ENCODE assay signal across 6 cellular contexts in the genomic region with DNA sequence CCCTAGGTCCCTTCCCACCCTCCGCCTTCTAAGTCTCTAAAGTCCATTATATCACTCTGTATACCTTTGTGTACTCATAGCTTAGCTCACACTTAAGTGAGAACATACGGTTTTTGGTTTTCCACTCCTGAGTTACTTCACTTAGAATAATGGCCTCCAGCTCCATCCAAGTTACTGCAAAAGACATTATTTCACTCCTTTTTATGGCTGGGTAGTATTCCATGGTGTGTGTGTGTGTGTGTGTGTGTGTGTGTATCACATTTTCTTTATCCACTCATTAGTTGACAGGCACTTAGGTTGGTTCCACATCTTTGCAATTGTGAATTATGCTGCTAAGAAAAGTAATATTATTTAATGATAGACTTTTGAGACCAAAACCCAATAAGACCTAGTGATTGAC. TPM values are rescaled to one million over a fixed set of nuclear protein-coding genes. Genes with fewer than 3 reads are reported as not detected.
DNase-seq lines count a peak whose midpoint lies in the region; ATAC-seq and TF ChIP-seq lines count a peak whose summit lies in the region.
"Not testable (repeated sequence)": the region's sequence is repeated elsewhere in the genome, so short reads cannot be mapped to it uniquely, and the experiment has no call there.

No MANE protein-coding gene starts in this region.

- H3K9me2 ChIP-seq in HCT116 (ENCODE audit: insufficient read depth); Karpas-422 (replicated peaks; ENCODE audit: insufficient read depth, low read length): not testable (repeated sequence)

- peak overlapping the region in 2 of 10 donors; percentile 21 to 50 for H3K4me3 Mint-ChIP-seq in naive thymus-derived CD4-positive, alpha-beta T cell
- H3K4me3 Mint-ChIP-seq in neural crest cell = peak overlapping the region; percentile 25

- H3K9me3 Mint-ChIP-seq in naive thymus-derived CD4-positive, alpha-beta T cell; neural crest cell: not testable (repeated sequence)

- H4K20me1 ChIP-seq in HCT116 (ENCODE audit: insufficient read depth); Karpas-422 (ENCODE audit: insufficient read depth, low read depth, low read length): not testable (repeated sequence)

- intact Hi-C loops in HCT116 (cut with micrococcal nuclease); naive thymus-derived CD4-positive, alpha-beta T cell (cut with micrococcal nuclease): not testable (repeated sequence)

- BruUV-seq in HCT116 (replicated peaks; lab: Mats Ljungman, UMichigan) = not testable (repeated sequence)

- H3K4me1 Mint-ChIP-seq in naive thymus-derived CD4-positive, alpha-beta T cell = peaks cover 0 to 33% (median 27%) of the 10 kb centered on the region in 7 donors
- peaks cover 23% of the 10 kb centered on the region for H3K4me1 Mint-ChIP-seq in neural crest cell

- not testable (repeated sequence) for H3K27me3 ChIP-seq in ACC112 (ENCODE audit: insufficient read depth, low read length); HCT116 (ENCODE audit: insufficient read depth, low read length); Karpas-422 (ENCODE audit: low read length); naive thymus-derived CD4-positive, alpha-beta T cell (ENCODE audit: control insufficient read depth in 2 of 2, insufficient read depth in 2 of 2, low read length in 2 of 2)

- not testable (repeated sequence) for H3K4me3 ChIP-seq in ACC112 (ENCODE audit: low read depth, low read length); HCT116 (replicated peaks in 1 of 2; ENCODE audit: low read depth in 1 of 2, low read length in 2 of 2); Karpas-422 (ENCODE audit: low read length); SK-N-MC; naive thymus-derived CD4-positive, alpha-beta T cell (ENCODE audit: low read length)

- H3K9me3 ChIP-seq in HCT116 (ENCODE audit: control insufficient read depth in 1 of 2, insufficient read depth in 1 of 2, low read depth in 1 of 2, low read length in 2 of 2); Karpas-422 (ENCODE audit: low read length); SK-N-MC (ENCODE audit: low read depth, low read length); naive thymus-derived CD4-positive, alpha-beta T cell (ENCODE audit: control insufficient read depth in 2 of 3, low read length in 3 of 3): not testable (repeated sequence)

- ATAC-seq in HCT116; naive thymus-derived CD4-positive, alpha-beta T cell: not testable (repeated sequence)

- CTCF ChIA-PET in HCT116 (lab: Charles Lee) = not testable (repeated sequence)
- CTCF ChIA-PET in naive thymus-derived CD4-positive, alpha-beta T cell (lab: Charles Lee) = interaction anchor here (1.1 kb wide), 1 partner anchor 210 kb away, joined by 3 read pairs; no protein-coding TSS in a partner anchor

- H3K79me2 ChIP-seq in ACC112 (ENCODE audit: control insufficient read depth, insufficient read depth, low read length, unreplicated experiment) (peaks cover 22% of the 10 kb centered on the region), HCT116 (ENCODE audit: insufficient read depth, low read length) (peaks cover 15% of the 10 kb centered on the region), Karpas-422 (ENCODE audit: low read length) (peaks cover 13% of the 10 kb centered on the region)

- H2AFZ ChIP-seq in ACC112 (ENCODE audit: low read length, unreplicated experiment) = not testable (repeated sequence)
- H2AFZ ChIP-seq in HCT116 (ENCODE audit: low read depth, low read length, poor library complexity, severe bottlenecking) (peak overlapping the region; percentile 40), Karpas-422 (ENCODE audit: low read length) (peak overlapping the region; percentile 69)

- not testable (repeated sequence) for H3K36me3 Mint-ChIP-seq in naive thymus-derived CD4-positive, alpha-beta T cell; neural crest cell (ENCODE audit: low read depth)

- not testable (repeated sequence) for H3K4me2 ChIP-seq in HCT116 (ENCODE audit: low read length); Karpas-422 (ENCODE audit: low read depth, low read length, poor library complexity, severe bottlenecking)

- not testable (repeated sequence) for TF ChIP-seq POLR2A in HCT116 (IDR thresholded peaks at IDR 0.05; ENCODE audit: borderline replicate concordance, extremely low read depth, insufficient read depth, insufficient read length)

- POLR2A ChIA-PET in HCT116 (lab: Charles Lee); naive thymus-derived CD4-positive, alpha-beta T cell (lab: Charles Lee): not testable (repeated sequence)

- not testable (repeated sequence) for H3K36me3 ChIP-seq in ACC112 (ENCODE audit: insufficient read depth, low read length); HCT116 (ENCODE audit: control insufficient read depth in 1 of 2, insufficient read depth in 2 of 2, low read length in 2 of 2); Karpas-422 (ENCODE audit: insufficient read depth, low read length); SK-N-MC (ENCODE audit: insufficient read depth, low read length); naive thymus-derived CD4-positive, alpha-beta T cell (ENCODE audit: control insufficient read depth in 2 of 3, insufficient read depth in 3 of 3, low read length in 3 of 3)

- H3K9ac ChIP-seq in HCT116 (ENCODE audit: low read length); Karpas-422 (ENCODE audit: low read length); SK-N-MC (ENCODE audit: insufficient read length): not testable (repeated sequence)

- DNase-seq in HCT116 (ENCODE audit: low read depth, low spot score); Karpas-422; SK-N-MC (ENCODE audit: low read depth, low spot score); naive thymus-derived CD4-positive, alpha-beta T cell; neural crest cell (ENCODE audit: low read depth, low spot score): not testable (repeated sequence)

- not testable (repeated sequence) for TF ChIP-seq CTCF in HCT116 (IDR thresholded peaks at IDR 0.05 in 2 of 3, conservative IDR thresholded peaks at IDR 0.05 in 1 of 3; ENCODE audit: borderline replicate concordance in 1 of 3, insufficient read depth in 1 of 3, low read depth in 2 of 3, low read length in 2 of 3); neural crest cell (conservative IDR thresholded peaks at IDR 0.05)

- RAD21 ChIA-PET in HCT116 (lab: Charles Lee; ENCODE audit: low non-redundant PET in 1 of 2, low total read pairs in 2 of 2, uncharacterized antibody in 2 of 2, unreplicated experiment in 2 of 2) = not testable (repeated sequence)

- H3K4me1 ChIP-seq in ACC112 (ENCODE audit: control insufficient read depth, insufficient read depth, low read length, unreplicated experiment) = peaks cover 20% of the 10 kb centered on the region
- not testable (repeated sequence) for H3K4me1 ChIP-seq in HCT116 (ENCODE audit: control insufficient read depth in 1 of 2, insufficient read depth in 2 of 2, low read length in 2 of 2); Karpas-422 (ENCODE audit: low read length); naive thymus-derived CD4-positive, alpha-beta T cell (ENCODE audit: control insufficient read depth in 2 of 2, insufficient read depth in 2 of 2, low read length in 2 of 2)

- not testable (repeated sequence) for TF ChIP-seq RAD21 in HCT116 (IDR thresholded peaks at IDR 0.05; ENCODE audit: low read depth)

- not testable (repeated sequence) for H3K27me3 Mint-ChIP-seq in naive thymus-derived CD4-positive, alpha-beta T cell; neural crest cell (ENCODE audit: low read depth)

- H3K27ac ChIP-seq in ACC112 (ENCODE audit: low read depth, low read length) (peak overlapping the region; percentile 95), SK-N-MC (peak overlapping the region; percentile 96)
- H3K27ac ChIP-seq in HCT116 (ENCODE audit: low read depth, low read length); Karpas-422 (ENCODE audit: low read length); naive thymus-derived CD4-positive, alpha-beta T cell (ENCODE audit: low read depth, low read length): not testable (repeated sequence)

- peak overlapping the region in 7 of 9 donors; percentile 28 to 99 (median 69) for H3K27ac Mint-ChIP-seq in naive thymus-derived CD4-positive, alpha-beta T cell
- not testable (repeated sequence) for H3K27ac Mint-ChIP-seq in neural crest cell (ENCODE audit: unreplicated experiment)

RNA-seq across cellular contexts. Expression of a gene that starts 1.7 kb away (rescaled TPM):
- total RNA-seq in HCT116 (2021; ENCODE audit: unreplicated experiment) (14.2 TPM), neural crest cell (18.9 and 19.1 TPM in 2 replicates)
- polyA plus RNA-seq in HCT116 (2012) = 6.1 and 7.1 TPM in 2 replicates
- total RNA-seq in Karpas-422 (2014; rRNA removed; shearing (Covaris generic); ENCODE audit: low replicate concordance) = 10.2 and 22.7 TPM in 2 replicates
- 10 to 100 TPM; 28.1 to 49.6 (median 35.3) TPM for total RNA-seq in naive thymus-derived CD4-positive, alpha-beta T cell
- 10 to 100 TPM; 17.2 to 22.1 TPM for polyA plus RNA-seq in naive thymus-derived CD4-positive, alpha-beta T cell
